Comparison of ENCODE assay signal across 19 cellular contexts in the genomic region with DNA sequence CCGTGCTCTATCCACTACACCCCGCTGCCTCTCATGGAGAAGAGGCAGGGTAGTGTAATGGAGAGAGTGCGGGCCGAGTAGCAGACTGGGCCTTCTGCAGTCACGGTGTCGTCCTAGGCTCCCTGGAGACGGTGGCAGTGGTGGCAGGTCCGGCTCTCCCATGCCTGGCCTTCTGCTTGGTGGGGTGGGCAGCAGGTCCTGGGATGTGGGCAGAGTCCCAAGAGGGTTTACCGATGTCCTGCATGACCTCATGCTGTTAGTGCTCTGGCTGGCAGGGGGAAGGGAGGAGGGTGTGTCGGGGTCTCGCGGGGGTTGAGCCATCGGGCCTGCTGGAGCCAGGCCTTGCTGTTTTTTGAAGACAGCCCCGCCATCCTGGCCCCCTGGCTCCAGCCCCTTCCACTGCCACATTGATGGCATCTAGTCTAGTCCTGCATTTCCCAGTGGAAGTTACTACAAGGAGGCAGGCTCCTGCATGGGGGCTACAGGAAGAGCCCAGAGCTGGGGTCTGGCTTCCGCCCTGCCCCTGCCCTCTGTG.
A peak's percentile ranks its signal among the peaks of the same experiment; 100 is the strongest.
DNase-seq lines count a peak whose midpoint lies in the region; ATAC-seq and TF ChIP-seq lines count a peak whose summit lies in the region.
"Had no signal": no experiment of that assay in that cellular context is flagged by ENCODE, and none has a peak within 500 bp of the region (broad histone marks: within the 10 kb centered on the region; RNA-seq: fewer than 3 reads in every experiment).

No MANE protein-coding gene starts in this region.

- H3K79me2 ChIP-seq in GM23338 (replicated peaks; ENCODE audit: insufficient read depth) (no peaks in the 10 kb centered on the region), OCI-LY7 (ENCODE audit: insufficient read depth, low read depth, low read length) (no peaks in the 10 kb centered on the region)

- H3K9me3 ChIP-seq in OCI-LY7 (ENCODE audit: low read length) (no peaks in the 10 kb centered on the region), body of pancreas (no peaks in the 10 kb centered on the region)

- ATAC-seq in GM23338, result no peak
- no peak for ATAC-seq in effector memory CD8-positive, alpha-beta T cell (replicated peaks)
- no peak for ATAC-seq in stimulated activated memory B cell treated with anti-CD40 and anti-IgM and Interleukin-4, amounts not matched to agents 10 μg/mL and 1 μg/mL and 100 μg/mL, for 72 hours
- no peak for ATAC-seq in left colon
- ATAC-seq in body of pancreas, result no peak
- ATAC-seq: HepG2 had no signal

- H3K27ac Mint-ChIP-seq in GM23338, result no peak overlapping the region
- H3K27ac Mint-ChIP-seq in effector memory CD8-positive, alpha-beta T cell, result no peak overlapping the region
- H3K27ac Mint-ChIP-seq in stimulated activated memory B cell treated with anti-CD40 and anti-IgM and Interleukin-4, amounts not matched to agents 10 μg/mL and 1 μg/mL and 100 μg/mL, for 72 hours, result peak overlapping the region; percentile 71

- H3K4me3 Mint-ChIP-seq in GM23338, result no peak overlapping the region
- H3K4me3 Mint-ChIP-seq in effector memory CD8-positive, alpha-beta T cell, result peak overlapping the region; percentile 50 to 72
- H3K4me3 Mint-ChIP-seq in stimulated activated memory B cell treated with anti-CD40 and anti-IgM and Interleukin-4, amounts not matched to agents 10 μg/mL and 1 μg/mL and 100 μg/mL, for 72 hours, result no peak overlapping the region

- H3F3A ChIP-seq in GM23338 (replicated peaks; ENCODE audit: low read depth), result no peaks in the 10 kb centered on the region

- H3K36me3 ChIP-seq in GM23338 (ENCODE audit: insufficient read depth) (no peaks in the 10 kb centered on the region), OCI-LY7 (ENCODE audit: insufficient read depth, low read length) (no peaks in the 10 kb centered on the region), body of pancreas (replicated peaks in 1 of 2; ENCODE audit: insufficient read depth in 1 of 2, low read depth in 2 of 2) (no peaks in the 10 kb centered on the region)

- no TSS peak for BruUV-seq in OCI-LY7 (replicated peaks; lab: Mats Ljungman, UMichigan)

- H3K27ac ChIP-seq in GM23338 (ENCODE audit: low read depth) (no peak overlapping the region), OCI-LY7 (ENCODE audit: low read depth, low read length, poor library complexity, severe bottlenecking) (peak overlapping the region; percentile 97), body of pancreas (no peak overlapping the region)

- intact Hi-C loops in OCI-LY7 (cut with micrococcal nuclease; ENCODE audit: unreplicated experiment) (loop anchor here (1.0 to 10.0 kb wide), 2 partner anchors 37 to 640 kb away; no protein-coding TSS in a partner anchor), left colon (cut with DNase I, micrococcal nuclease) (no loop called here), body of pancreas (cut with DNase I) (no loop called here)

- DNase-seq in GM23338 (ENCODE audit: low spot score) (no peak), OCI-LY7 (ENCODE audit: low spot score) (no peak), left colon (no peak), body of pancreas (no peak)
- no peak for DNase-seq in effector memory CD8-positive, alpha-beta T cell
- DNase-seq in stimulated activated CD8-positive, alpha-beta memory T cell treated with anti-CD3 and anti-CD28 coated beads, Interleukin-4, amount 100 ng/mL, for 48 hours, result no peak
- DNase-seq: C1 segment of cervical spinal cord; Calu3; CD8-positive, alpha-beta memory T cell; DMS153; GOT3; KG1; NCI-H1694 treated with DMSO at 0.1 percent for 48 hours; NCI-H446; NCI-H526; Right ventricle myocardium superior; SW 1271 had no signal

- peaks cover 37% of the 10 kb centered on the region for H3K4me1 Mint-ChIP-seq in GM23338
- peaks cover 35 to 62% of the 10 kb centered on the region in 2 donors for H3K4me1 Mint-ChIP-seq in effector memory CD8-positive, alpha-beta T cell (ENCODE audit: low read depth in 2 of 2)
- peaks cover 94% of the 10 kb centered on the region for H3K4me1 Mint-ChIP-seq in stimulated activated memory B cell treated with anti-CD40 and anti-IgM and Interleukin-4, amounts not matched to agents 10 μg/mL and 1 μg/mL and 100 μg/mL, for 72 hours

- peak overlapping the region; percentile 11 for H3K4me2 ChIP-seq in GM23338
- H3K4me2 ChIP-seq in OCI-LY7 (ENCODE audit: low read length), result peak overlapping the region; percentile 73

- CTCF ChIA-PET in OCI-LY7 (lab: Charles Lee; ENCODE audit: unreplicated experiment), result no interaction called here

- H4K20me1 ChIP-seq in GM23338 (replicated peaks; ENCODE audit: insufficient read depth) (no peaks in the 10 kb centered on the region), OCI-LY7 (ENCODE audit: insufficient read depth, low read length) (no peaks in the 10 kb centered on the region)

- H3K9me3 Mint-ChIP-seq in GM23338, result no peaks in the 10 kb centered on the region
- no peaks in the 10 kb centered on the region for H3K9me3 Mint-ChIP-seq in effector memory CD8-positive, alpha-beta T cell
- H3K9me3 Mint-ChIP-seq in stimulated activated memory B cell treated with anti-CD40 and anti-IgM and Interleukin-4, amounts not matched to agents 10 μg/mL and 1 μg/mL and 100 μg/mL, for 72 hours, result no peaks in the 10 kb centered on the region
- H3K9me3 Mint-ChIP-seq: CD8-positive, alpha-beta memory T cell had no signal

- H2AFZ ChIP-seq in GM23338 (no peak overlapping the region), OCI-LY7 (ENCODE audit: low read length) (no peak overlapping the region)

- POLR2A ChIA-PET in OCI-LY7 (lab: Charles Lee), result no interaction called here

- H3K9me2 ChIP-seq in GM23338 (ENCODE audit: insufficient read depth) (no peaks in the 10 kb centered on the region), OCI-LY7 (ENCODE audit: insufficient read depth, low read length) (no peaks in the 10 kb centered on the region)

- 73 to 78% methylated on average over 6 to 13 of the region's 15 CpGs for WGBS in body of pancreas, 2 donors

- H3K4me3 ChIP-seq in GM23338 (no peak overlapping the region), OCI-LY7 (ENCODE audit: low read depth, low read length, poor library complexity, severe bottlenecking) (peak overlapping the region; percentile 43), body of pancreas (no peak overlapping the region)

- H3K27me3 Mint-ChIP-seq in GM23338 (ENCODE audit: insufficient read depth, low read depth, poor library complexity), result peaks cover 12% of the 10 kb centered on the region
- no peaks in the 10 kb centered on the region for H3K27me3 Mint-ChIP-seq in effector memory CD8-positive, alpha-beta T cell
- H3K27me3 Mint-ChIP-seq in stimulated activated memory B cell treated with anti-CD40 and anti-IgM and Interleukin-4, amounts not matched to agents 10 μg/mL and 1 μg/mL and 100 μg/mL, for 72 hours, result no peaks in the 10 kb centered on the region
- H3K27me3 Mint-ChIP-seq: CD8-positive, alpha-beta memory T cell had no signal

- H3K4me1 ChIP-seq in GM23338 (ENCODE audit: insufficient read depth) (peaks cover 20% of the 10 kb centered on the region; the same call in 1 of the 2 replicates), OCI-LY7 (ENCODE audit: insufficient read depth, low read length, poor library complexity, severe bottlenecking) (peaks cover 97% of the 10 kb centered on the region), body of pancreas (no peaks in the 10 kb centered on the region)

- H3K27me3 ChIP-seq in GM23338 (ENCODE audit: insufficient read depth) (no peaks in the 10 kb centered on the region), body of pancreas (no peaks in the 10 kb centered on the region)

- TF ChIP-seq CTCF in GM23338 (conservative IDR thresholded peaks at IDR 0.05; ENCODE audit: low read depth in 2 of 2) (no peak), OCI-LY7 (conservative IDR thresholded peaks at IDR 0.05; ENCODE audit: low read length) (no peak), body of pancreas (IDR thresholded peaks at IDR 0.05) (no peak)

- H3K36me3 Mint-ChIP-seq in GM23338 (ENCODE audit: low read depth), result no peaks in the 10 kb centered on the region
- H3K36me3 Mint-ChIP-seq in effector memory CD8-positive, alpha-beta T cell (ENCODE audit: insufficient read depth), result peaks cover 3% of the 10 kb centered on the region
- H3K36me3 Mint-ChIP-seq in stimulated activated memory B cell treated with anti-CD40 and anti-IgM and Interleukin-4, amounts not matched to agents 10 μg/mL and 1 μg/mL and 100 μg/mL, for 72 hours, result no peaks in the 10 kb centered on the region
- H3K36me3 Mint-ChIP-seq: CD8-positive, alpha-beta memory T cell had no signal

- no peak for TF ChIP-seq POLR2A in body of pancreas (IDR thresholded peaks at IDR 0.05)

TF ChIP-seq in GM23338, 12 proteins besides CTCF, POLR2A, EP300 and RAD21 (continues in another document):
- TF ChIP-seq NANOG (IDR thresholded peaks at IDR 0.05; ENCODE audit: borderline replicate concordance), result no peak
- TF ChIP-seq ZNF114 (CRISPR knock-in tag; IDR thresholded peaks at IDR 0.05), result no peak
- TF ChIP-seq CREB1 (CRISPR knock-in tag; IDR thresholded peaks at IDR 0.05; ENCODE audit: low read depth), result no peak
- no peak for TF ChIP-seq EZH2 (IDR thresholded peaks at IDR 0.05; ENCODE audit: low read depth, unreplicated experiment)
- TF ChIP-seq ETS1 (IDR thresholded peaks at IDR 0.05), result no peak
- no peak for TF ChIP-seq JUNB (IDR thresholded peaks at IDR 0.05; ENCODE audit: unreplicated experiment)
- TF ChIP-seq ZNF331 (CRISPR knock-in tag; IDR thresholded peaks at IDR 0.05; ENCODE audit: low read depth), result no peak

Comparison
In these comparisons a context has a peak if more than half of its experiments do, and no peak if none do; other contexts are left out.
1. H3K4me3 Mint-ChIP-seq: peak in effector memory CD8-positive, alpha-beta T cell (2 of 2); none in GM23338 (single experiment) and stimulated activated memory B cell treated with anti-CD40 and anti-IgM and Interleukin-4, amounts not matched to agents 10 μg/mL and 1 μg/mL and 100 μg/mL, for 72 hours (single experiment).